Comparison of ENCODE assay signal across 8 cellular contexts in genomic region chr2:28754321-28754720, GRCh38. TPM values are rescaled to one million over a fixed set of nuclear protein-coding genes. Genes with fewer than 3 reads are reported as not detected.
DNase-seq lines count a peak whose midpoint lies in the region; ATAC-seq and TF ChIP-seq lines count a peak whose summit lies in the region.

No MANE protein-coding gene starts in this region.

- intact Hi-C loops in natural killer cell (cut with micrococcal nuclease) (loop anchor here (5.0 to 10.0 kb wide), 7 partner anchors 113 to 363 kb away; partner anchors contain the start of genes CLIP4 and WDR43), posterior cingulate gyrus (cut with DNase I) (loop anchor here (5.0 kb wide), 2 partner anchors 47 to 363 kb away; partner anchors contain the start of gene CLIP4)

- H3K27ac ChIP-seq in BLaER1 treated with 17β-estradiol and CSF1 and Interleukin-3, amounts not matched to agents 10 nM and 100 nM, result no peak overlapping the region; a peak in 1 of 22 replicates
- no peak overlapping the region for H3K27ac ChIP-seq in Karpas-422 (ENCODE audit: low read length)

- H3K27ac Mint-ChIP-seq in brain, result peak overlapping the region; percentile 42 to 93 (median 81)
- H3K27ac Mint-ChIP-seq in natural killer cell, result peak overlapping the region; percentile 33 to 39

- no peaks in the 10 kb centered on the region for H3K27me3 ChIP-seq in BLaER1 treated with 17β-estradiol and CSF1 and Interleukin-3, amounts not matched to agents 10 nM and 100 nM
- H3K27me3 ChIP-seq in Karpas-422 (ENCODE audit: low read length) (no peaks in the 10 kb centered on the region), H7 (ENCODE audit: control insufficient read depth, insufficient read depth, low read length) (no peaks in the 10 kb centered on the region; the same call in 1 of the 2 replicates)

- H3K9ac ChIP-seq in BLaER1 treated with 17β-estradiol and CSF1 and Interleukin-3, amounts not matched to agents 10 nM and 100 nM, result peak overlapping the region in 6 of 11 experiments; percentile 9 to 71 (median 46); a peak in 6 of 22 replicates
- peak overlapping the region; percentile 41; the same call in 1 of the 2 replicates for H3K9ac ChIP-seq in Karpas-422 (ENCODE audit: low read length)

- H3K9me3 ChIP-seq in BLaER1 treated with 17β-estradiol and CSF1 and Interleukin-3, amounts not matched to agents 10 nM and 100 nM (replicated peaks in 1 of 11), result no peaks in the 10 kb centered on the region
- H3K9me3 ChIP-seq in Karpas-422 (ENCODE audit: low read length), result no peaks in the 10 kb centered on the region

- H3K4me3 Mint-ChIP-seq in brain (peak overlapping the region; percentile 82 to 97 (median 95)), natural killer cell (peak overlapping the region; percentile 67)

- H3K27me3 Mint-ChIP-seq in brain (peaks cover 11% of the 10 kb centered on the region), natural killer cell (ENCODE audit: low read depth in 2 of 2) (no peaks in the 10 kb centered on the region)

- no peaks in the 10 kb centered on the region for H3K9me2 ChIP-seq in Karpas-422 (replicated peaks; ENCODE audit: insufficient read depth, low read length)

- H3K36me3 Mint-ChIP-seq in brain (peaks cover 20% of the 10 kb centered on the region), natural killer cell (no peaks in the 10 kb centered on the region)

- peaks cover 85% of the 10 kb centered on the region for H3K79me2 ChIP-seq in Karpas-422 (ENCODE audit: low read length)

- H4K20me1 ChIP-seq in BLaER1 treated with 17β-estradiol and CSF1 and Interleukin-3, amounts not matched to agents 10 nM and 100 nM, result peaks cover 64 to 73% (median 70%) of the 10 kb centered on the region in 11 experiments
- H4K20me1 ChIP-seq in Karpas-422 (ENCODE audit: insufficient read depth, low read depth, low read length), result peaks cover 50% of the 10 kb centered on the region

- H3K36me3 ChIP-seq in BLaER1 treated with 17β-estradiol and CSF1 and Interleukin-3, amounts not matched to agents 10 nM and 100 nM, result peaks cover 13 to 36% (median 21%) of the 10 kb centered on the region in 11 experiments; a peak in 20 of 22 replicates
- H3K36me3 ChIP-seq in Karpas-422 (ENCODE audit: insufficient read depth, low read length), result peaks cover 18% of the 10 kb centered on the region; the same call in 1 of the 2 replicates
- no peaks in the 10 kb centered on the region for H3K36me3 ChIP-seq in H7 (replicated peaks; ENCODE audit: control insufficient read depth, insufficient read depth, low read length)

- H3K4me3 ChIP-seq in BLaER1 treated with 17β-estradiol and CSF1 and Interleukin-3, amounts not matched to agents 10 nM and 100 nM, result peak overlapping the region in 1 of 10 experiments; percentile 32; a peak in 2 of 20 replicates
- H3K4me3 ChIP-seq in Karpas-422 (ENCODE audit: low read length) (peak overlapping the region; percentile 88; the same call in 1 of the 2 replicates), H7 (ENCODE audit: insufficient read depth, low read depth, low read length) (no peak overlapping the region)

- H3K9me3 Mint-ChIP-seq in brain (no peaks in the 10 kb centered on the region), natural killer cell (no peaks in the 10 kb centered on the region)

- H3K4me1 Mint-ChIP-seq in brain (peaks cover 70% of the 10 kb centered on the region), natural killer cell (peaks cover 68 to 69% of the 10 kb centered on the region in 2 donors)

- TF ChIP-seq CTCF in brain (conservative IDR thresholded peaks at IDR 0.05), result no peak
- no peak for TF ChIP-seq CTCF in natural killer cell (IDR thresholded peaks at IDR 0.05)

- H3K4me1 ChIP-seq in BLaER1 treated with 17β-estradiol and CSF1 and Interleukin-3, amounts not matched to agents 10 nM and 100 nM, result peaks cover 44 to 67% (median 64%) of the 10 kb centered on the region in 10 experiments
- peaks cover 51% of the 10 kb centered on the region for H3K4me1 ChIP-seq in Karpas-422 (ENCODE audit: low read length)

- no peak overlapping the region for H2AFZ ChIP-seq in Karpas-422 (ENCODE audit: low read length)

- no peak for DNase-seq in Karpas-422
- DNase-seq in natural killer cell, result no peak
- DNase-seq in posterior cingulate gyrus, result no peak
- no peak for DNase-seq in medulla oblongata (ENCODE audit: extremely low spot score)
- DNase-seq in H7, result no peak
- no peak for DNase-seq in NOMO-1 (lab: John Stamatoyannopoulos, UW; ENCODE audit: unreplicated experiment in 2 of 2)

- peak overlapping the region; percentile 24 to 87 (median 55); a peak in 18 of 22 replicates for H3K4me2 ChIP-seq in BLaER1 treated with 17β-estradiol and CSF1 and Interleukin-3, amounts not matched to agents 10 nM and 100 nM
- peak overlapping the region; percentile 81 for H3K4me2 ChIP-seq in Karpas-422 (ENCODE audit: low read depth, low read length, poor library complexity, severe bottlenecking)

- no peak for ATAC-seq in natural killer cell

RNA-seq across cellular contexts. Expression of gene PPP1CB, which starts 2.7 kb away (rescaled TPM):
- 58.5 and 134 TPM in 2 replicates for total RNA-seq in Karpas-422 (2014; rRNA removed; shearing (Covaris generic); ENCODE audit: low replicate concordance)
- 38.3 TPM for polyA plus RNA-seq in brain (ENCODE audit: insufficient read depth, low read depth, low replicate concordance)
- 100 to 1,000 TPM; 157 to 200 (median 181) TPM for total RNA-seq in natural killer cell
- total RNA-seq in H7 (2014; rRNA removed; shearing (Covaris generic)), result 67.6 and 71.1 TPM in 2 replicates

RNA-seq across cellular contexts. Expression of gene SPDYA, which starts 56.3 kb away (rescaled TPM):
- total RNA-seq in Karpas-422 (2014; rRNA removed; shearing (Covaris generic); ENCODE audit: low replicate concordance), result 0.76 and 0.78 TPM in 2 replicates
- polyA plus RNA-seq in brain (ENCODE audit: insufficient read depth, low read depth, low replicate concordance), result not detected
- 1 to 10 TPM; 5.6 to 8.1 (median 8.0) TPM for total RNA-seq in natural killer cell
- 0.28 TPM in 1 of 2 replicates, not detected in the other for total RNA-seq in H7 (2014; rRNA removed; shearing (Covaris generic))
